In the genomic region with DNA sequence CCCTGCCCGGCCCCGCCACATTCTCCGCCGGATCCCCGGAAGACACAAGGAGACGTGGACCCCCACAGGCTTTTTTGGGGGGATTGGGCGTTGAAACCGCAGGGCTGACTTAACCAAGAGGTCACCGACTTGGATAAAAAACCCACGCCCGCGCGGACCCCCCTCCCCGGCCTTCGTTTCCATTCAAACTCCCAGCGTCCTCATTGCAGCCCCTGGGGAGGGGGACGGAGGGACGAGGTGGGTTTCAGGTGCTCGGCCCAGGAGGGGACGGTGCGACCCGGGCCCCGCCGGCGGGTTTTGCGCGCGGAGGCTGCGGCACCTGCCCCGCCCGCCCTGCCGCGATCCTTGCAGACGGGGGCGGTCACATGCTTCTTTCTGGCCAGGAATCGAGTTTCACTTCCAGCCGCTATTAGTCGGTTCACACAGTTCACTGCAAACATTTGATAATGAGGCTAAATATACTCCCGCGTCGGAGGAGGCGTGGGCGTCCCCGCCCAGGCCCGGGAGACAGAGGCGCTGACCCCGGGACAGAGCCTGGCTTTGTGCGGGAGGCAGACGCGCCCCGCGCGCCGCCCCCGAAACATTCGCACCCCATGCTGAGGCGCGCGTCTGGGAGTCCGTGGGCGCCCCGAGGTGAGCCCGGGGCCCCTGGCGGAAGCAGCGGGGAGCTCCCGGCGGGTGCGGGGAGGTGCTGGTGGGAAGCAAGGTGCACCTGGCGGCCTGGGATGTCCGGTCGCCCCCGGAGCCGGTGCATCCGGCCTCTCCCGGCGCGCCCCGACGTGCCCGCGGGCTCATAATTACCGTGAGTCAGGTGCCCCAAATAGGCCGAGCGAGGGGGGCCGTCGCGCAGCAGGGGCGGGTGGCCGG, we compare ENCODE assay signal across 1 cellular context.
TF ChIP-seq lines count a peak whose summit lies in the region.

No MANE protein-coding gene starts in this region.

TF ChIP-seq in WTC11, 78 proteins besides CTCF, POLR2A, EP300 and RAD21 (continued from another document):
- TF ChIP-seq, protein P1, sequence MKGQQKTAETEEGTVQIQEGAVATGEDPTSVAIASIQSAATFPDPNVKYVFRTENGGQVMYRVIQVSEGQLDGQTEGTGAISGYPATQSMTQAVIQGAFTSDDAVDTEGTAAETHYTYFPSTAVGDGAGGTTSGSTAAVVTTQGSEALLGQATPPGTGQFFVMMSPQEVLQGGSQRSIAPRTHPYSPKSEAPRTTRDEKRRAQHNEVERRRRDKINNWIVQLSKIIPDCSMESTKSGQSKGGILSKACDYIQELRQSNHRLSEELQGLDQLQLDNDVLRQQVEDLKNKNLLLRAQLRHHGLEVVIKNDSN (CRISPR knock-in tag; IDR thresholded peaks at IDR 0.05): peak; percentile 66
- no peak for TF ChIP-seq ZNF138 (CRISPR knock-in tag; conservative IDR thresholded peaks at IDR 0.05)
- TF ChIP-seq, protein P2, sequence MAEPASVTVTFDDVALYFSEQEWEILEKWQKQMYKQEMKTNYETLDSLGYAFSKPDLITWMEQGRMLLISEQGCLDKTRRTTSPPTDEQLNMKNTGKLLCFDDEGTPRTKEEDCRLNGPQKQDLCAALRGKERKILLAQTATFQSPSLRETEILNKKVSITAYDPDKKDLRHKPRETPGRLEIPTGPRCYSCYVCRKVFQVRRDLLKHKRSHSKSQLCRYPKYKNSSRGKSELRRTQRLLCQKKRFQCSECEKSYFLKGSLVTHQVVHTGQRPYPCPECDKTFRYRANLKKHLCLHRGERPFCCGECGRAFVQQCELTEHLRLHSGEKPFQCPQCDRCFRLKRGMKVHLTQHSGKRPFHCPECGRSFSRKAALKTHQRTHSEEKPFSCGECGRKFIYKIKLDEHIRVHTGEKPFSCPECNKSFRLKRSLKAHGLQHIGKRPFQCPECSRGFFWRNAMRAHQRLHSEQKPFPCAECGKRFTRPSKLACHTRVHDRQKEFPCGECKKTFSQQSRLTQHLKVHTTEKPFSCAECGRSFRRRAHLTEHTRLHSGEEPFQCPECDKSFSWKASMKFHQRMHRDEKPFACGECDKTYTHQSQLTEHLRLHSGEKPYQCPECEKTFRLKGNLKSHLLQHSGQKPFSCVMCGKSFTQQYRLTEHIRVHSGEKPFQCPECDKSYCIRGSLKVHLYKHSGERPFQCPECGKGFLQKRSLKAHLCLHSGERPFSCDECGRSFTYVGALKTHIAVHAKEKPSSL (CRISPR knock-in tag; conservative IDR thresholded peaks at IDR 0.05): no peak
- no peak for TF ChIP-seq NR1H2 (CRISPR knock-in tag; IDR thresholded peaks at IDR 0.05)
- TF ChIP-seq, protein P3, sequence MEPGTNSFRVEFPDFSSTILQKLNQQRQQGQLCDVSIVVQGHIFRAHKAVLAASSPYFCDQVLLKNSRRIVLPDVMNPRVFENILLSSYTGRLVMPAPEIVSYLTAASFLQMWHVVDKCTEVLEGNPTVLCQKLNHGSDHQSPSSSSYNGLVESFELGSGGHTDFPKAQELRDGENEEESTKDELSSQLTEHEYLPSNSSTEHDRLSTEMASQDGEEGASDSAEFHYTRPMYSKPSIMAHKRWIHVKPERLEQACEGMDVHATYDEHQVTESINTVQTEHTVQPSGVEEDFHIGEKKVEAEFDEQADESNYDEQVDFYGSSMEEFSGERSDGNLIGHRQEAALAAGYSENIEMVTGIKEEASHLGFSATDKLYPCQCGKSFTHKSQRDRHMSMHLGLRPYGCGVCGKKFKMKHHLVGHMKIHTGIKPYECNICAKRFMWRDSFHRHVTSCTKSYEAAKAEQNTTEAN (CRISPR knock-in tag; IDR thresholded peaks at IDR 0.05): 0 out of 2 replicates have a peak, but pooled peaks have one; percentile 31
- no peak for TF ChIP-seq ATF1 (CRISPR knock-in tag; IDR thresholded peaks at IDR 0.05)
- TF ChIP-seq TEAD1 (CRISPR knock-in tag; IDR thresholded peaks at IDR 0.05): no peak
- no peak; the same call in 1 of the 2 replicates for TF ChIP-seq ZNF219 (CRISPR knock-in tag; IDR thresholded peaks at IDR 0.05; ENCODE audit: borderline replicate concordance)
- TF ChIP-seq, protein P4, sequence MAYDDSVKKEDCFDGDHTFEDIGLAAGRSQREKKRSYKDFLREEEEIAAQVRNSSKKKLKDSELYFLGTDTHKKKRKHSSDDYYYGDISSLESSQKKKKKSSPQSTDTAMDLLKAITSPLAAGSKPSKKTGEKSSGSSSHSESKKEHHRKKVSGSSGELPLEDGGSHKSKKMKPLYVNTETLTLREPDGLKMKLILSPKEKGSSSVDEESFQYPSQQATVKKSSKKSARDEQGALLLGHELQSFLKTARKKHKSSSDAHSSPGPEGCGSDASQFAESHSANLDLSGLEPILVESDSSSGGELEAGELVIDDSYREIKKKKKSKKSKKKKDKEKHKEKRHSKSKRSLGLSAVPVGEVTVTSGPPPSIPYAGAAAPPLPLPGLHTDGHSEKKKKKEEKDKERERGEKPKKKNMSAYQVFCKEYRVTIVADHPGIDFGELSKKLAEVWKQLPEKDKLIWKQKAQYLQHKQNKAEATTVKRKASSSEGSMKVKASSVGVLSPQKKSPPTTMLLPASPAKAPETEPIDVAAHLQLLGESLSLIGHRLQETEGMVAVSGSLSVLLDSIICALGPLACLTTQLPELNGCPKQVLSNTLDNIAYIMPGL (CRISPR knock-in tag; IDR thresholded peaks at IDR 0.05): 0 out of 2 replicates have a peak, but pooled peaks have one; percentile 41
- no peak for TF ChIP-seq IRF2 (CRISPR knock-in tag; IDR thresholded peaks at IDR 0.05; ENCODE audit: borderline replicate concordance, low read depth)
- TF ChIP-seq, protein P5, sequence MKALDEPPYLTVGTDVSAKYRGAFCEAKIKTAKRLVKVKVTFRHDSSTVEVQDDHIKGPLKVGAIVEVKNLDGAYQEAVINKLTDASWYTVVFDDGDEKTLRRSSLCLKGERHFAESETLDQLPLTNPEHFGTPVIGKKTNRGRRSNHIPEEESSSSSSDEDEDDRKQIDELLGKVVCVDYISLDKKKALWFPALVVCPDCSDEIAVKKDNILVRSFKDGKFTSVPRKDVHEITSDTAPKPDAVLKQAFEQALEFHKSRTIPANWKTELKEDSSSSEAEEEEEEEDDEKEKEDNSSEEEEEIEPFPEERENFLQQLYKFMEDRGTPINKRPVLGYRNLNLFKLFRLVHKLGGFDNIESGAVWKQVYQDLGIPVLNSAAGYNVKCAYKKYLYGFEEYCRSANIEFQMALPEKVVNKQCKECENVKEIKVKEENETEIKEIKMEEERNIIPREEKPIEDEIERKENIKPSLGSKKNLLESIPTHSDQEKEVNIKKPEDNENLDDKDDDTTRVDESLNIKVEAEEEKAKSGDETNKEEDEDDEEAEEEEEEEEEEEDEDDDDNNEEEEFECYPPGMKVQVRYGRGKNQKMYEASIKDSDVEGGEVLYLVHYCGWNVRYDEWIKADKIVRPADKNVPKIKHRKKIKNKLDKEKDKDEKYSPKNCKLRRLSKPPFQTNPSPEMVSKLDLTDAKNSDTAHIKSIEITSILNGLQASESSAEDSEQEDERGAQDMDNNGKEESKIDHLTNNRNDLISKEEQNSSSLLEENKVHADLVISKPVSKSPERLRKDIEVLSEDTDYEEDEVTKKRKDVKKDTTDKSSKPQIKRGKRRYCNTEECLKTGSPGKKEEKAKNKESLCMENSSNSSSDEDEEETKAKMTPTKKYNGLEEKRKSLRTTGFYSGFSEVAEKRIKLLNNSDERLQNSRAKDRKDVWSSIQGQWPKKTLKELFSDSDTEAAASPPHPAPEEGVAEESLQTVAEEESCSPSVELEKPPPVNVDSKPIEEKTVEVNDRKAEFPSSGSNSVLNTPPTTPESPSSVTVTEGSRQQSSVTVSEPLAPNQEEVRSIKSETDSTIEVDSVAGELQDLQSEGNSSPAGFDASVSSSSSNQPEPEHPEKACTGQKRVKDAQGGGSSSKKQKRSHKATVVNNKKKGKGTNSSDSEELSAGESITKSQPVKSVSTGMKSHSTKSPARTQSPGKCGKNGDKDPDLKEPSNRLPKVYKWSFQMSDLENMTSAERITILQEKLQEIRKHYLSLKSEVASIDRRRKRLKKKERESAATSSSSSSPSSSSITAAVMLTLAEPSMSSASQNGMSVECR (CRISPR knock-in tag; IDR thresholded peaks at IDR 0.05; ENCODE audit: borderline replicate concordance): 0 out of 2 replicates have a peak, but pooled peaks have one; percentile 38
- TF ChIP-seq FOXJ3 (CRISPR knock-in tag; IDR thresholded peaks at IDR 0.05; ENCODE audit: borderline replicate concordance): no peak
